ENCODE assay signal across 25 cellular contexts in the genomic region with DNA sequence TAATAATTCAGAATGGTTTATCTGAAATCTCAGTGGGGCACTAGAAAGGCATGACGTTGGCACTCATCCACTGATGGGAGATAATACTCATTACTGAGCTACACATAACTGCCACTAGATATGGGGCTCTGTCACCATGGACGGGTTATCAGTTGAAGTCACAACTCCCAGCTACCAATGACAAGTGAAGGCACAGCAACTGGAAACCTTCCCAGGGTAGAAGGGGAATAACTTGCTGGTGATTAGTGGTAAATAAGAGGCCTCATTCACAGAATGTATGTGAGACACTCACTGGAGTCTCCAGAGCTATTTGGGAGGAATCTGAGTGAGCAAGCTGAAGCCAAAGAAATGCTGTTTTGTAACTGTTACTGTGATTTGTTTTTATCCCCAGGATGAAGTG.
DNase-seq lines count a peak whose midpoint lies in the region; ATAC-seq and TF ChIP-seq lines count a peak whose summit lies in the region.
"Had no signal": no experiment of that assay in that cellular context is flagged by ENCODE, and none has a peak within 500 bp of the region (broad histone marks: within the 10 kb centered on the region; RNA-seq: fewer than 3 reads in every experiment).

No MANE protein-coding gene starts in this region.

- no peak overlapping the region for H2AFZ ChIP-seq in GM23248

- H3K36me3 Mint-ChIP-seq in T-helper 17 cell (ENCODE audit: low read depth) = no peaks in the 10 kb centered on the region
- H3K36me3 Mint-ChIP-seq: CD14-positive monocyte; naive thymus-derived CD4-positive, alpha-beta T cell; stimulated activated naive B cell treated with anti-CD40 and anti-IgM and Interleukin-4, amounts not matched to agents 10 μg/mL and 1 μg/mL and 100 μg/mL, for 72 hours had no signal

- DNase-seq in A673 (ENCODE audit: low spot score) (peak; percentile 42), GM23248 (peak; percentile 47), cardiac fibroblast (ENCODE audit: low read depth in 2 of 2) (peak; percentile 59 to 77), left ventricle myocardium inferior (no peak), T-helper 17 cell (no peak), H7 (no peak)
- DNase-seq: ACHN; activated CD4-positive, alpha-beta T cell treated with anti-CD3 and anti-CD28 coated beads for 4 hours; activated naive CD4-positive, alpha-beta T cell; activated T-cell treated with anti-CD3 and anti-CD28 coated beads, Interleukin-2, amount 50 U/mL, for 4 hours; amniotic stem cell; left colon; naive thymus-derived CD4-positive, alpha-beta T cell; NCI-H1105; NCI-H2029; NCI-H446; retina; stimulated activated CD4-positive, alpha-beta T cell treated with anti-CD3 and anti-CD28 coated beads, Interleukin-4, amount 100 ng/mL, for 24 hours; stimulated activated naive B cell treated with anti-CD40 and anti-IgM and Interleukin-4, amounts not matched to agents 10 μg/mL and 1 μg/mL and 100 μg/mL, for 72 hours had no signal

- H3K4me1 ChIP-seq in A673 (ENCODE audit: insufficient read depth, low read length, poor library complexity, severe bottlenecking) = peaks cover 4% of the 10 kb centered on the region
- no peaks in the 10 kb centered on the region for H3K4me1 ChIP-seq in GM23248 (ENCODE audit: insufficient read depth)
- peaks cover 14% of the 10 kb centered on the region for H3K4me1 ChIP-seq in left ventricle myocardium inferior
- H3K4me1 ChIP-seq: suprapubic skin had no signal

- no peak overlapping the region for H3K9ac ChIP-seq in GM23248

- no peak overlapping the region for H3K27ac Mint-ChIP-seq in T-helper 17 cell
- H3K27ac Mint-ChIP-seq: dendritic cell treated with granulocyte-macrophage colony-stimulating factor and Interleukin-4, amounts not matched to agents 40 ng/mL and 50 ng/mL, for 4 days; naive thymus-derived CD4-positive, alpha-beta T cell; stimulated activated naive B cell treated with anti-CD40 and anti-IgM and Interleukin-4, amounts not matched to agents 10 μg/mL and 1 μg/mL and 100 μg/mL, for 72 hours had no signal

- H3K27me3 ChIP-seq in A673 (replicated peaks; ENCODE audit: insufficient read depth, low read depth, low read length, poor library complexity) = no peaks in the 10 kb centered on the region
- no peaks in the 10 kb centered on the region for H3K27me3 ChIP-seq in GM23248 (replicated peaks; ENCODE audit: insufficient read depth)
- no peaks in the 10 kb centered on the region for H3K27me3 ChIP-seq in left ventricle myocardium inferior (ENCODE audit: low read depth)
- H3K27me3 ChIP-seq in H7 (ENCODE audit: control insufficient read depth, insufficient read depth, low read length) = no peaks in the 10 kb centered on the region
- H3K27me3 ChIP-seq: suprapubic skin had no signal

- ATAC-seq in T-helper 17 cell (no peak), HG02852 (IDR thresholded peaks at IDR 0.05; ENCODE audit: unreplicated experiment) (no peak), GM18868 (IDR thresholded peaks at IDR 0.05; ENCODE audit: unreplicated experiment) (no peak)
- ATAC-seq: activated T-cell treated with anti-CD3 and anti-CD28 coated beads, Interleukin-2, amount 50 U/mL, for 4 hours; left colon; naive thymus-derived CD4-positive, alpha-beta T cell had no signal

- no peak overlapping the region for H3K4me3 ChIP-seq in A673 (ENCODE audit: low read depth, low read length, poor library complexity, severe bottlenecking)
- no peak overlapping the region for H3K4me3 ChIP-seq in GM23248
- H3K4me3 ChIP-seq in cardiac fibroblast (replicated peaks in 1 of 2; ENCODE audit: low read depth in 2 of 2, low read length in 2 of 2) = no peak overlapping the region
- no peak overlapping the region for H3K4me3 ChIP-seq in left ventricle myocardium inferior
- no peak overlapping the region for H3K4me3 ChIP-seq in H7 (ENCODE audit: insufficient read depth, low read depth, low read length)
- H3K4me3 ChIP-seq: suprapubic skin had no signal

- no peak overlapping the region for H3K4me3 Mint-ChIP-seq in T-helper 17 cell
- H3K4me3 Mint-ChIP-seq: activated T-cell treated with anti-CD3 and anti-CD28 coated beads, Interleukin-2, amount 50 U/mL, for 4 hours; CD14-positive monocyte; dendritic cell treated with granulocyte-macrophage colony-stimulating factor and Interleukin-4, amounts not matched to agents 40 ng/mL and 50 ng/mL, for 4 days; mesothelial cell of epicardium; naive thymus-derived CD4-positive, alpha-beta T cell; stimulated activated naive B cell treated with anti-CD40 and anti-IgM and Interleukin-4, amounts not matched to agents 10 μg/mL and 1 μg/mL and 100 μg/mL, for 72 hours had no signal

- H3K4me1 Mint-ChIP-seq in T-helper 17 cell = peaks cover 2% of the 10 kb centered on the region
- H3K4me1 Mint-ChIP-seq: CD14-positive monocyte; naive thymus-derived CD4-positive, alpha-beta T cell; stimulated activated naive B cell treated with anti-CD40 and anti-IgM and Interleukin-4, amounts not matched to agents 10 μg/mL and 1 μg/mL and 100 μg/mL, for 72 hours had no signal

- H3K9me3 ChIP-seq in A673 (ENCODE audit: low read depth, low read length, poor library complexity, severe bottlenecking) (no peaks in the 10 kb centered on the region), GM23248 (ENCODE audit: low read depth) (no peaks in the 10 kb centered on the region), left ventricle myocardium inferior (replicated peaks) (peaks cover 8% of the 10 kb centered on the region), T-helper 17 cell (ENCODE audit: control insufficient read depth, low read length, poor library complexity, severe bottlenecking) (no peaks in the 10 kb centered on the region)
- H3K9me3 ChIP-seq: suprapubic skin had no signal

- in situ Hi-C loops in GM23248 (cut with MboI) = no loop called here

- no peaks in the 10 kb centered on the region for H3F3A ChIP-seq in GM23248 (ENCODE audit: insufficient read depth)

- H3K27me3 Mint-ChIP-seq in T-helper 17 cell = peaks cover 6% of the 10 kb centered on the region
- H3K27me3 Mint-ChIP-seq: dendritic cell treated with granulocyte-macrophage colony-stimulating factor and Interleukin-4, amounts not matched to agents 40 ng/mL and 50 ng/mL, for 4 days; stimulated activated naive B cell treated with anti-CD40 and anti-IgM and Interleukin-4, amounts not matched to agents 10 μg/mL and 1 μg/mL and 100 μg/mL, for 72 hours had no signal

- no peaks in the 10 kb centered on the region for H3K9me2 ChIP-seq in GM23248 (ENCODE audit: insufficient read depth)

- intact Hi-C loops in A673 (cut with micrococcal nuclease; ENCODE audit: unreplicated experiment) (no loop called here), left ventricle myocardium inferior (cut with micrococcal nuclease) (no loop called here)

- no peaks in the 10 kb centered on the region for H4K20me1 ChIP-seq in GM23248 (ENCODE audit: insufficient read depth)

- no peaks in the 10 kb centered on the region for H3K79me2 ChIP-seq in GM23248 (ENCODE audit: insufficient read depth)

- BruUV-seq in A673 (replicated peaks; lab: Mats Ljungman, UMichigan) = no TSS peak

- CTCF ChIA-PET in A673 (lab: Charles Lee) = no interaction called here

- H3K36me3 ChIP-seq in A673 (ENCODE audit: insufficient read depth, low read length, poor library complexity, severe bottlenecking) = no peaks in the 10 kb centered on the region
- H3K36me3 ChIP-seq in GM23248 (ENCODE audit: low read depth) = 0 out of 2 replicates have a peak, but pooled peaks cover 5% of the 10 kb centered on the region
- no peaks in the 10 kb centered on the region for H3K36me3 ChIP-seq in left ventricle myocardium inferior
- no peaks in the 10 kb centered on the region for H3K36me3 ChIP-seq in H7 (replicated peaks; ENCODE audit: control insufficient read depth, insufficient read depth, low read length)
- H3K36me3 ChIP-seq: suprapubic skin had no signal

- no peak overlapping the region for H3K4me2 ChIP-seq in GM23248 (ENCODE audit: unreplicated experiment)

- WGBS in GM23248 (ENCODE audit: low coverage in 1 of 2, low lambda C conversion rate in 2 of 2, missing lambda C conversion rate in 2 of 2), 2 experiments = 69 to 77% methylated on average over 2 of the region's 2 CpGs

- H3K27ac ChIP-seq in A673 (ENCODE audit: low read depth, low read length, poor library complexity, severe bottlenecking) (no peak overlapping the region), GM23248 (no peak overlapping the region), left ventricle myocardium inferior (replicated peaks) (peak overlapping the region; percentile 0)
- H3K27ac ChIP-seq: suprapubic skin had no signal

- TF ChIP-seq CTCF in A673 (conservative IDR thresholded peaks at IDR 0.05; ENCODE audit: low read depth, low read length) (no peak), cardiac fibroblast (IDR thresholded peaks at IDR 0.05; ENCODE audit: low read depth, low read length) (no peak), left ventricle myocardium inferior (IDR thresholded peaks at IDR 0.05; ENCODE audit: borderline replicate concordance) (no peak)

- POLR2A ChIA-PET in A673 (lab: Charles Lee; ENCODE audit: low non-redundant PET) = interaction anchor here (0.6 kb wide), 1 partner anchor 340 kb away, joined by 3 read pairs; no protein-coding TSS in a partner anchor

Comparison
In these comparisons a context has a peak if more than half of its experiments do, and no peak if none do; other contexts are left out.
1. DNase-seq: peak in A673 (single experiment), GM23248 (single experiment) and cardiac fibroblast (2 of 2); none in left ventricle myocardium inferior (single experiment), T-helper 17 cell (0 of 3) and H7 (single experiment).